8 cellular contexts compared by ENCODE assay signal in genomic region chr11:108120936-108121273, GRCh38. TPM values are rescaled to one million over a fixed set of nuclear protein-coding genes. Genes with fewer than 3 reads are reported as not detected.
A peak's percentile ranks its signal among the peaks of the same experiment; 100 is the strongest.
DNase-seq lines count a peak whose midpoint lies in the region; ATAC-seq, FAIRE-seq and TF ChIP-seq lines count a peak whose summit lies in the region.
"Not testable (repeated sequence)": the region's sequence is repeated elsewhere in the genome, so short reads cannot be mapped to it uniquely, and the experiment has no call there.

No MANE protein-coding gene starts in this region.

- H3K9me3 Mint-ChIP-seq in CD8-positive, alpha-beta T cell; HFFc6; activated naive CD8-positive, alpha-beta T cell (ENCODE audit: low read depth); endodermal cell; osteocyte (ENCODE audit: unreplicated experiment): not testable (repeated sequence)

- DNase-seq in CD8-positive, alpha-beta T cell; HFFc6; RWPE1 (ENCODE audit: low spot score); endodermal cell; kidney; osteocyte (ENCODE audit: extremely low spot score, unreplicated experiment); tibial artery: not testable (repeated sequence)

- not testable (repeated sequence) for FAIRE-seq in kidney (lab: Jason Lieb, UNC)

- not testable (repeated sequence) for ATAC-seq in CD8-positive, alpha-beta T cell

- H3K4me3 ChIP-seq in CD8-positive, alpha-beta T cell (ENCODE audit: low read depth, low read length): peak overlapping the region; percentile 89
- H3K4me3 ChIP-seq in endodermal cell (ENCODE audit: low read length) (peak overlapping the region; percentile 89), kidney (ENCODE audit: low read length in 2 of 2) (peak overlapping the region; percentile 90 to 93), tibial artery (peak overlapping the region; percentile 84 to 87)

- peaks cover 31% of the 10 kb centered on the region for H3K4me1 ChIP-seq in CD8-positive, alpha-beta T cell (ENCODE audit: insufficient read depth, low read length)
- H3K4me1 ChIP-seq in endodermal cell (ENCODE audit: control insufficient read depth, insufficient read depth, low read length): not testable (repeated sequence)
- peaks cover 16 to 17% of the 10 kb centered on the region in 2 donors for H3K4me1 ChIP-seq in kidney (ENCODE audit: control insufficient read depth in 1 of 2, insufficient read depth in 1 of 2, low read depth in 1 of 2, low read length in 2 of 2)
- H3K4me1 ChIP-seq in tibial artery: peaks cover 0 to 41% (median 26%) of the 10 kb centered on the region in 4 donors

- H3K4me1 Mint-ChIP-seq in CD8-positive, alpha-beta T cell (ENCODE audit: low read depth): peaks cover 39% of the 10 kb centered on the region
- H3K4me1 Mint-ChIP-seq in HFFc6 (ENCODE audit: low read depth) (peaks cover 51% of the 10 kb centered on the region), osteocyte (ENCODE audit: unreplicated experiment) (peaks cover 39% of the 10 kb centered on the region)
- peaks cover 31% of the 10 kb centered on the region for H3K4me1 Mint-ChIP-seq in activated naive CD8-positive, alpha-beta T cell (ENCODE audit: low read depth)
- not testable (repeated sequence) for H3K4me1 Mint-ChIP-seq in endodermal cell

- H3K36me3 ChIP-seq in CD8-positive, alpha-beta T cell (ENCODE audit: insufficient read depth, low read length); endodermal cell (ENCODE audit: control insufficient read depth, insufficient read depth, low read length); kidney (ENCODE audit: control insufficient read depth in 1 of 2, insufficient read depth in 2 of 2, low read length in 2 of 2); tibial artery: not testable (repeated sequence)

- 76 to 93% methylated on average over 2 to 6 of the region's 7 CpGs for WGBS in endodermal cell (ENCODE audit: insufficient coverage in 1 of 2, insufficient read length in 1 of 2), 2 experiments

- peak overlapping the region; percentile 78 for H3K27ac Mint-ChIP-seq in CD8-positive, alpha-beta T cell
- H3K27ac Mint-ChIP-seq in HFFc6 (peak overlapping the region; percentile 85; the same call in 1 of the 2 replicates), osteocyte (ENCODE audit: unreplicated experiment) (peak overlapping the region; percentile 93)
- H3K27ac Mint-ChIP-seq in activated naive CD8-positive, alpha-beta T cell: peak overlapping the region; percentile 58
- H3K27ac Mint-ChIP-seq in endodermal cell: not testable (repeated sequence)

- CTCF ChIA-PET in CD8-positive, alpha-beta T cell (lab: Charles Lee): interaction anchor here (0.7 to 0.9 kb wide), 2 partner anchors 9 to 527 kb away, joined by 3 to 4 read pairs; no protein-coding TSS in a partner anchor
- CTCF ChIA-PET in RWPE1 (lab: Yijun Ruan, JAX): not testable (repeated sequence)

- not testable (repeated sequence) for H3K27me3 ChIP-seq in CD8-positive, alpha-beta T cell (ENCODE audit: insufficient read depth, low read length); endodermal cell (ENCODE audit: control insufficient read depth, insufficient read depth, low read length, poor library complexity, severe bottlenecking); tibial artery

- H3K9ac ChIP-seq in endodermal cell (ENCODE audit: extremely low read depth, low read length, poor library complexity, severe bottlenecking): not testable (repeated sequence)
- H3K9ac ChIP-seq in kidney (ENCODE audit: low read length in 2 of 2): peak overlapping the region in 1 of 2 donors; percentile 93

- not testable (repeated sequence) for TF ChIP-seq CTCF in CD8-positive, alpha-beta T cell (IDR thresholded peaks at IDR 0.05); HFFc6 (IDR thresholded peaks at IDR 0.05); RWPE1 (conservative IDR thresholded peaks at IDR 0.05; ENCODE audit: low read depth); endodermal cell (conservative IDR thresholded peaks at IDR 0.05); kidney (IDR thresholded peaks at IDR 0.05; ENCODE audit: borderline replicate concordance, extremely low read depth, insufficient read depth); osteocyte (IDR thresholded peaks at IDR 0.05); tibial artery (IDR thresholded peaks at IDR 0.05)

- POLR2A ChIA-PET in CD8-positive, alpha-beta T cell (lab: Charles Lee): interaction anchor here (0.7 to 1.7 kb wide), 3 partner anchors 13 to 215 kb away, joined by 3 to 4 read pairs (median 4); no protein-coding TSS in a partner anchor
- POLR2A ChIA-PET in RWPE1 (lab: Yijun Ruan, JAX; ENCODE audit: low non-redundant PET): interaction anchor here (0.7 kb wide), 1 partner anchor 273 kb away, joined by 3 read pairs; no protein-coding TSS in a partner anchor

- not testable (repeated sequence) for H3K36me3 Mint-ChIP-seq in CD8-positive, alpha-beta T cell; activated naive CD8-positive, alpha-beta T cell; endodermal cell (ENCODE audit: low read depth); osteocyte (ENCODE audit: unreplicated experiment)
- H3K36me3 Mint-ChIP-seq in HFFc6 (ENCODE audit: low read depth): peaks cover 13% of the 10 kb centered on the region

- not testable (repeated sequence) for H3K27me3 Mint-ChIP-seq in CD8-positive, alpha-beta T cell (ENCODE audit: low read depth); HFFc6 (ENCODE audit: insufficient read depth); activated naive CD8-positive, alpha-beta T cell; endodermal cell (ENCODE audit: insufficient read depth); osteocyte (ENCODE audit: unreplicated experiment)

- peak overlapping the region; percentile 88 for H3K4me3 Mint-ChIP-seq in CD8-positive, alpha-beta T cell
- peak overlapping the region; percentile 95 for H3K4me3 Mint-ChIP-seq in HFFc6
- peak overlapping the region; percentile 98 for H3K4me3 Mint-ChIP-seq in activated naive CD8-positive, alpha-beta T cell
- peak overlapping the region; percentile 64 for H3K4me3 Mint-ChIP-seq in endodermal cell
- peak overlapping the region; percentile 88 for H3K4me3 Mint-ChIP-seq in osteocyte (ENCODE audit: unreplicated experiment)

- H3K9me3 ChIP-seq in CD8-positive, alpha-beta T cell (ENCODE audit: low read length); endodermal cell (ENCODE audit: control insufficient read depth, low read length); kidney (ENCODE audit: control insufficient read depth in 1 of 2, low read length in 2 of 2); tibial artery: not testable (repeated sequence)

- intact Hi-C loops in CD8-positive, alpha-beta T cell (cut with DNase I, micrococcal nuclease): loop anchor here (1.0 to 10.0 kb wide), 8 partner anchors 15 to 543 kb away; partner anchors contain the start of genes C11orf65 (in 2 of the 2) and NPAT (in 1 of the 2)
- intact Hi-C loops in kidney (cut with DNase I): not testable (repeated sequence)
- intact Hi-C loops in tibial artery (cut with DNase I; ENCODE audit: low total_unique reads): loop anchor here (5.0 kb wide), 1 partner anchor 101 kb away; the partner anchor contains the start of genes ATM and NPAT

- peak overlapping the region; percentile 70 for H3K27ac ChIP-seq in CD8-positive, alpha-beta T cell (ENCODE audit: low read depth, low read length)
- H3K27ac ChIP-seq in RWPE1: peak overlapping the region; percentile 87
- not testable (repeated sequence) for H3K27ac ChIP-seq in endodermal cell (ENCODE audit: low read depth, low read length)
- peak overlapping the region; percentile 95 to 97 for H3K27ac ChIP-seq in kidney (ENCODE audit: low read depth in 2 of 2, low read length in 2 of 2)
- H3K27ac ChIP-seq in tibial artery: peak overlapping the region; percentile 98

RNA-seq across cellular contexts. Expression of gene ACAT1, which starts 0.5 kb away (rescaled TPM):
- 10 to 100 TPM; 14.2 to 15.0 TPM for total RNA-seq in CD8-positive, alpha-beta T cell
- 10 to 100 TPM; 60.0 to 67.4 (median 64.4) TPM for total RNA-seq in HFFc6 (2021; fragmentation: NEBNext Ultra II Directional; extraction: Animal tissue kit (Norgen Biotek cat#: 25700))
- total RNA-seq in endodermal cell (10 to 100 TPM; 15.8 to 18.8 TPM), kidney (96.4 TPM), osteocyte (54.0 and 55.6 TPM in 2 replicates)
- 19.9 TPM for polyA plus RNA-seq in endodermal cell (2013, experiment 1 of 2)
- 20.2 TPM for polyA plus RNA-seq in endodermal cell (2013, experiment 2 of 2)
- 692 TPM for polyA plus RNA-seq in kidney (ENCODE audit: insufficient read depth, low read depth, low replicate concordance)
